In genomic region chr20:5652626-5653573, GRCh38 we compare ENCODE assay signal across 9 cellular contexts. TPM values are rescaled to one million over a fixed set of nuclear protein-coding genes. Genes with fewer than 3 reads are reported as not detected.
DNase-seq lines count a peak whose midpoint lies in the region; ATAC-seq and TF ChIP-seq lines count a peak whose summit lies in the region.
"Had no signal": no experiment of that assay in that cellular context is flagged by ENCODE, and none has a peak within 500 bp of the region (broad histone marks: within the 10 kb centered on the region; RNA-seq: fewer than 3 reads in every experiment).

No MANE protein-coding gene starts in this region.

- CTCF ChIA-PET in MCF 10A (lab: Yijun Ruan, JAX), result interaction anchor here (1.2 to 1.6 kb wide), 4 partner anchors 16 to 123 kb away, joined by 4 to 5 read pairs (median 4); no protein-coding TSS in a partner anchor

- peak overlapping the region; percentile 25 for H3K4me3 Mint-ChIP-seq in MCF 10A (ENCODE audit: unreplicated experiment)
- H3K4me3 Mint-ChIP-seq: T-helper 1 cell treated with Interleukin-12 subunit alpha and Interleukin-12 subunit beta and Interleukin-4 antibody, amounts not matched to agents 30 μg/mL and 1 μg/mL, for 36 hours had no signal

- no peaks in the 10 kb centered on the region for H3K9me3 ChIP-seq in breast epithelium
- H3K9me3 ChIP-seq in upper lobe of right lung, result no peaks in the 10 kb centered on the region

- no peak for TF ChIP-seq CTCF in MCF 10A (IDR thresholded peaks at IDR 0.05; ENCODE audit: unreplicated experiment)
- no peak for TF ChIP-seq CTCF in breast epithelium (IDR thresholded peaks at IDR 0.05)
- no peak for TF ChIP-seq CTCF in upper lobe of right lung (IDR thresholded peaks at IDR 0.05)

- H3K4me3 ChIP-seq in breast epithelium (no peak overlapping the region), upper lobe of right lung (no peak overlapping the region)

- H3K4me1 Mint-ChIP-seq in MCF 10A (ENCODE audit: insufficient read depth, unreplicated experiment), result peaks cover 45% of the 10 kb centered on the region

- H3K27me3 Mint-ChIP-seq in MCF 10A (ENCODE audit: insufficient read depth, unreplicated experiment), result no peaks in the 10 kb centered on the region

- H3K27me3 ChIP-seq in breast epithelium (no peaks in the 10 kb centered on the region), upper lobe of right lung (no peaks in the 10 kb centered on the region)

- H3K27ac ChIP-seq in breast epithelium (no peak overlapping the region), upper lobe of right lung (peak overlapping the region; percentile 72)

- H3K36me3 ChIP-seq in breast epithelium, result no peaks in the 10 kb centered on the region
- no peaks in the 10 kb centered on the region for H3K36me3 ChIP-seq in upper lobe of right lung

- H3K9me3 Mint-ChIP-seq in MCF 10A (ENCODE audit: unreplicated experiment), result no peaks in the 10 kb centered on the region

- DNase-seq in MCF 10A (ENCODE audit: unreplicated experiment), result peak; percentile 88
- DNase-seq in breast epithelium (ENCODE audit: low spot score in 2 of 2), result no peak
- DNase-seq in fibroblast of the conjunctiva (ENCODE audit: low read depth), result peak; percentile 14
- no peak for DNase-seq in upper lobe of right lung
- no peak for DNase-seq in NCI-H1105 (lab: John Stamatoyannopoulos, UW)

- intact Hi-C loops in MCF 10A (cut with micrococcal nuclease) (no loop called here), breast epithelium (cut with DNase I; ENCODE audit: low total_unique reads) (no loop called here), upper lobe of right lung (cut with DNase I) (no loop called here)

- POLR2A ChIA-PET in MCF 10A (lab: Yijun Ruan, JAX), result interaction anchor here (0.7 to 8.4 kb wide), 3 partner anchors 16 to 135 kb away, joined by 3 to 163 read pairs (median 3); no protein-coding TSS in a partner anchor

- ATAC-seq in SK-N-SH treated with all-trans-retinoic acid at 6 μM for 48 hours (peak; percentile 40), upper lobe of right lung (peak; percentile 53), HG02884 (IDR thresholded peaks at IDR 0.05; ENCODE audit: unreplicated experiment) (no peak), GM21528 (IDR thresholded peaks at IDR 0.05; ENCODE audit: low FRiP score, unreplicated experiment) (no peak)

- H3K4me1 ChIP-seq in breast epithelium (peaks cover 8 to 11% of the 10 kb centered on the region in 2 donors), upper lobe of right lung (peaks cover 14% of the 10 kb centered on the region)

- H3K27ac Mint-ChIP-seq in MCF 10A (ENCODE audit: low read depth, unreplicated experiment), result peak overlapping the region; percentile 96
- H3K27ac Mint-ChIP-seq: T-helper 1 cell treated with Interleukin-12 subunit alpha and Interleukin-12 subunit beta and Interleukin-4 antibody, amounts not matched to agents 30 μg/mL and 1 μg/mL, for 36 hours had no signal

- no TSS peak for BruUV-seq in MCF 10A (replicated peaks; lab: Mats Ljungman, UMichigan)

- peaks cover 1% of the 10 kb centered on the region for H3K36me3 Mint-ChIP-seq in MCF 10A (ENCODE audit: insufficient read depth, unreplicated experiment)

- TF ChIP-seq POLR2A in breast epithelium (IDR thresholded peaks at IDR 0.05), result no peak

TF ChIP-seq in SK-N-SH treated with all-trans-retinoic acid at 6 μM for 48 hours, 23 proteins besides CTCF, POLR2A, EP300 and RAD21:
- TF ChIP-seq TOX (CRISPR knock-in tag; IDR thresholded peaks at IDR 0.05; ENCODE audit: borderline replicate concordance) (peak; percentile 68; the same call in 1 of the 2 replicates), ARNTL (CRISPR knock-in tag; IDR thresholded peaks at IDR 0.05; ENCODE audit: borderline replicate concordance, low read depth) (no peak), ZNF565 (CRISPR knock-in tag; conservative IDR thresholded peaks at IDR 0.05; ENCODE audit: low read depth) (no peak), ZFP3 (CRISPR knock-in tag; IDR thresholded peaks at IDR 0.05) (no peak), ZNF8 (CRISPR knock-in tag; IDR thresholded peaks at IDR 0.05) (no peak), RARB (CRISPR knock-in tag; IDR thresholded peaks at IDR 0.05) (no peak)
TF ChIP-seq in SK-N-SH treated with all-trans-retinoic acid at 6 μM for 48 hours: peak in this region for 1.

RNA-seq across cellular contexts. Expression of gene GPCPD1, which starts 42.1 kb away (rescaled TPM):
- total RNA-seq in MCF 10A (2022) (35.4 and 63.8 TPM in 2 replicates), breast epithelium (10 to 100 TPM; 18.7 to 35.9 (median 29.5) TPM), upper lobe of right lung (104 TPM)

Comparison
In these comparisons a context has a peak if more than half of its experiments do, and no peak if none do; other contexts are left out.
1. DNase-seq: peak in MCF 10A (single experiment) and fibroblast of the conjunctiva (single experiment); none in breast epithelium (0 of 2), upper lobe of right lung (single experiment) and NCI-H1105 (single experiment).
2. ATAC-seq: peak in SK-N-SH treated with all-trans-retinoic acid at 6 μM for 48 hours (single experiment) and upper lobe of right lung (single experiment); none in HG02884 (single experiment) and GM21528 (single experiment).